ENCODE assay signal across 28 cellular contexts in the genomic region with DNA sequence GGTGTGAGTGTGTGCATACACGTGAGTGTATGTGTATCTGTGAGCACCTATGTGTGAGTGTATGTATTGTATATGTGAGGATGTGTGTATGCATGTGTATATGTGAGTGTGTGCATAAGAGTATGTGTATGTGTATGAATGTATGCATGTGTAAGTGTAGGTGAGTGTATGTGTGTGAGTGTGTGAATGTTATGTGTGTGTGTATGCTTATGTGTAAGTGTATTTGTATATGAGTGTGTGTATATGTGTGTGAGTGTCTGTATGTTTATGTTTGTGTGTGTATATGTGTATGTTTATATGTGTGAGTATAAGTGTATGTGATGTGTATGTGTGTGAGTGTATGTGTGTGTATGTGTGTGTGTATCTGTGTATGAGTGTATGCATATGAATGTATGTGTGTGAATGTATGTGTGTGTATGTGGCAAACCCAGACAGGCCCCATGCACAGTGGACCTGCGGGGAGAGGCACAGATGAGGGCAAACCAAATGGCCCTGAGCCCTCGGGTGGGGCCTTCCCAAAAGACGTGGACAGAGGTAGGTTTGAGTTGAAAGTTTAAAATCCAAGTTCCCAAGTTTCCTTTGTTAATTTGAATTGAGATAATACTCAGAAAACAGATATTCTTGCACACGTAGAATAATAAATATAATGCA. TPM values are rescaled to one million over a fixed set of nuclear protein-coding genes. Genes with fewer than 3 reads are reported as not detected.
A peak's percentile ranks its signal among the peaks of the same experiment; 100 is the strongest.
DNase-seq lines count a peak whose midpoint lies in the region; ATAC-seq lines count a peak whose summit lies in the region.
"Had no signal": no experiment of that assay in that cellular context is flagged by ENCODE, and none has a peak within 500 bp of the region (broad histone marks: within the 10 kb centered on the region; RNA-seq: fewer than 3 reads in every experiment).

No MANE protein-coding gene starts in this region.

- POLR2A ChIA-PET in naive thymus-derived CD8-positive, alpha-beta T cell (lab: Charles Lee), result no interaction called here

- no peaks in the 10 kb centered on the region for H3K27me3 ChIP-seq in BLaER1
- H3K27me3 ChIP-seq: dorsolateral prefrontal cortex, esophagus squamous epithelium, transverse colon had no signal

- peaks cover 4% of the 10 kb centered on the region for H3K27me3 Mint-ChIP-seq in T-helper 17 cell
- H3K27me3 Mint-ChIP-seq in naive thymus-derived CD8-positive, alpha-beta T cell, result no peaks in the 10 kb centered on the region

- H3K36me3 ChIP-seq in BLaER1, result no peaks in the 10 kb centered on the region
- H3K36me3 ChIP-seq: esophagus squamous epithelium, heart right ventricle, prostate gland, transverse colon had no signal

- H3K27ac Mint-ChIP-seq in T-helper 17 cell, result peak overlapping the region; percentile 72
- H3K27ac Mint-ChIP-seq in naive thymus-derived CD8-positive, alpha-beta T cell, result peak overlapping the region in 9 of 10 donors; percentile 1 to 78 (median 11)
- H3K27ac Mint-ChIP-seq: activated naive CD4-positive, alpha-beta T cell treated with anti-CD3 and anti-CD28 coated beads for 36 hours had no signal

- DNase-seq in activated CD4-positive, alpha-beta T cell treated with anti-CD3 and anti-CD28 coated beads for 48 hours, result peak; percentile 23
- DNase-seq in activated CD4-positive, alpha-beta T cell treated with anti-CD3 and anti-CD28 coated beads, Interleukin-2, amount 50 U/mL, for 48 hours, result no peak
- no peak for DNase-seq in T-helper 17 cell
- no peak for DNase-seq in naive thymus-derived CD8-positive, alpha-beta T cell
- DNase-seq in stimulated activated CD4-positive, alpha-beta T cell treated with anti-CD3 and anti-CD28 coated beads, Interleukin-4, amount 100 ng/mL, for 4 hours, result no peak
- no peak for DNase-seq in NCI-H2081 treated with DMSO at 0.1 percent for 48 hours (lab: John Stamatoyannopoulos, UW)
- DNase-seq: 8988T, esophagus squamous epithelium, foreskin keratinocyte, Karpas-422, NCI-H1436, NCI-H2081, NCI-H2227 treated with DMSO at 0.1 percent for 48 hours, NCI-H69, SHP77, transverse colon had no signal

- H3K9me3 ChIP-seq in BLaER1 (no peaks in the 10 kb centered on the region), T-helper 17 cell (ENCODE audit: control insufficient read depth, low read length, poor library complexity, severe bottlenecking) (no peaks in the 10 kb centered on the region)
- H3K9me3 ChIP-seq: esophagus squamous epithelium, heart right ventricle, prostate gland, transverse colon had no signal

- H3K4me2 ChIP-seq in BLaER1, result peak overlapping the region; percentile 70

- H3K27ac ChIP-seq in BLaER1, result no peak overlapping the region
- H3K27ac ChIP-seq: dorsolateral prefrontal cortex, esophagus squamous epithelium, foreskin keratinocyte, prostate gland, transverse colon had no signal

- H3K9me3 Mint-ChIP-seq in naive thymus-derived CD8-positive, alpha-beta T cell, result no peaks in the 10 kb centered on the region
- H3K9me3 Mint-ChIP-seq: activated naive CD4-positive, alpha-beta T cell treated with anti-CD3 and anti-CD28 coated beads for 36 hours had no signal

- H3K4me3 ChIP-seq in BLaER1, result no peak overlapping the region
- H3K4me3 ChIP-seq: dorsolateral prefrontal cortex, esophagus squamous epithelium, heart right ventricle, prostate gland, transverse colon had no signal

- no peak overlapping the region for H3K9ac ChIP-seq in BLaER1

- H4K20me1 ChIP-seq in BLaER1, result no peaks in the 10 kb centered on the region

- H3K4me1 Mint-ChIP-seq in T-helper 17 cell, result peaks cover 23% of the 10 kb centered on the region
- H3K4me1 Mint-ChIP-seq in naive thymus-derived CD8-positive, alpha-beta T cell, result peaks cover 12 to 53% (median 41%) of the 10 kb centered on the region in 4 donors

- H3K4me1 ChIP-seq in BLaER1, result peaks cover 29% of the 10 kb centered on the region
- H3K4me1 ChIP-seq: prostate gland had no signal

- H3K36me3 Mint-ChIP-seq in T-helper 17 cell (ENCODE audit: low read depth), result peaks cover 3% of the 10 kb centered on the region
- H3K36me3 Mint-ChIP-seq in naive thymus-derived CD8-positive, alpha-beta T cell, result no peaks in the 10 kb centered on the region

- peak overlapping the region; percentile 60 for H3K4me3 Mint-ChIP-seq in T-helper 17 cell
- H3K4me3 Mint-ChIP-seq in naive thymus-derived CD8-positive, alpha-beta T cell, result peak overlapping the region in 6 of 10 donors; percentile 3 to 64 (median 25)

- ATAC-seq in T-helper 17 cell (no peak), GM19395 (IDR thresholded peaks at IDR 0.05; ENCODE audit: unreplicated experiment) (no peak)
- no peak for ATAC-seq in naive thymus-derived CD8-positive, alpha-beta T cell
- ATAC-seq: foreskin keratinocyte, Panc1, sciatic nerve had no signal

RNA-seq across cellular contexts. Expression of a gene that starts 51.5 kb away (rescaled TPM):
- total RNA-seq in T-helper 17 cell, result 1 to 10 TPM in 1 of 2 donors, under 1 TPM in 1; 0.37 to 1.3 TPM
- 10 to 100 TPM; 10.5 to 10.6 TPM for total RNA-seq in naive thymus-derived CD8-positive, alpha-beta T cell
- 10 to 100 TPM in 1 of 3 donors, 1 to 10 TPM in 2; 2.8 to 11.8 (median 5.4) TPM for polyA plus RNA-seq in naive thymus-derived CD8-positive, alpha-beta T cell
- total RNA-seq: chondrocyte, foreskin keratinocyte, H4, mesenteric fat pad, subcutaneous adipose tissue had no signal
- polyA plus RNA-seq: heart right ventricle had no signal

Comparison
In these comparisons a context has a peak if more than half of its experiments do, and no peak if none do; other contexts are left out.
1. RNA of a gene that starts 51.5 kb away (total RNA-seq): 10.5 to 10.6 TPM in naive thymus-derived CD8-positive, alpha-beta T cell; 0.37 to 1.3 TPM in T-helper 17 cell; every median in the first group is over 4 times any median in the second.